In the genomic region with DNA sequence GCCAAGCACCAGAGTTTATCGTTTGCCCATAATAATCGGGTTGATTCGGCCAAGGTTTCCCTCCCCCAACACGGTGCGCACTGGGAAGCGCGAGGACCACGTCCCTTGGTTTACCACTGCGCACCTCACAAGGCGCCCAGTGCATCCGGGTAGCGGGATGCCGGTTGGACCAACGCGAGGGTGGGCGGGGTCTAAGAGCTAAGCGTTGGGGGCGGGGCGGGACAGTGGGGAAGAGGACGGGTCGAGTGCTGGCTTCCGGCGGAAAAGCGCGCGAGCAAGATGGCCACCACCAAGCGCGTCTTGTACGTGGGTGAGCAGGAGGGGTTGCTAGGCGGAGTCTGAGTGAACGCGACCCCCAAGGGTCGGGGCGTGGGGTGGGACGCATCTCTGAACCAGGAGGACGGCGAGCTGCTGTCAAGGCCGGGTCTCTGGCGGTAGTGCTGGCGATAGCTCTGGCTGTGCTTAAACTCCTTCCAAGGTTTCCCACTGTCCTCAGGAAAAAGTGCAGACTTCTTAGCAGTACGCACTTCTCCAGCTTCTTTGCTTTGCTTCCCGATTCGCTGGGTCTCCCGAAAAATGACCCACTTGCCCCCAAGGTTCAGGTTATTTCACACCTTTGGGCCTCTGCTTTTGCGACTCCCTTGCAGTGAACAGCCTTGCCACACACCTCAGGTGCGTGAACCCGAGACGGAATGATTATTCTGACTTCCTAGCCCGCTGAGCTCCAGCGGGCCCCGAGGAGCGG, we compare ENCODE assay signal across 1 cellular context.
TF ChIP-seq lines count a peak whose summit lies in the region.

A gene (plus strand): TSS at position 261 of the 745 bp plus-strand sequence. CDS start 19 bp downstream, at position 280.

TF ChIP-seq in HEK293, 187 proteins besides CTCF, POLR2A, EP300 and RAD21 (continued from another document and continues in another):
- TF ChIP-seq, protein P1, sequence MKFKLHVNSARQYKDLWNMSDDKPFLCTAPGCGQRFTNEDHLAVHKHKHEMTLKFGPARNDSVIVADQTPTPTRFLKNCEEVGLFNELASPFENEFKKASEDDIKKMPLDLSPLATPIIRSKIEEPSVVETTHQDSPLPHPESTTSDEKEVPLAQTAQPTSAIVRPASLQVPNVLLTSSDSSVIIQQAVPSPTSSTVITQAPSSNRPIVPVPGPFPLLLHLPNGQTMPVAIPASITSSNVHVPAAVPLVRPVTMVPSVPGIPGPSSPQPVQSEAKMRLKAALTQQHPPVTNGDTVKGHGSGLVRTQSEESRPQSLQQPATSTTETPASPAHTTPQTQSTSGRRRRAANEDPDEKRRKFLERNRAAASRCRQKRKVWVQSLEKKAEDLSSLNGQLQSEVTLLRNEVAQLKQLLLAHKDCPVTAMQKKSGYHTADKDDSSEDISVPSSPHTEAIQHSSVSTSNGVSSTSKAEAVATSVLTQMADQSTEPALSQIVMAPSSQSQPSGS (tag by site-specific recombination; IDR thresholded peaks at IDR 0.05; ENCODE audit: low read depth): no peak
- TF ChIP-seq ZNF501 (tag by site-specific recombination; IDR thresholded peaks at IDR 0.05): peak; percentile 75
- TF ChIP-seq ZNF664 (tag by site-specific recombination; IDR thresholded peaks at IDR 0.05): no peak
- no peak for TF ChIP-seq ZBTB21 (tag by site-specific recombination; IDR thresholded peaks at IDR 0.05)
- TF ChIP-seq ZNF350 (tag by site-specific recombination; IDR thresholded peaks at IDR 0.05): no peak
- no peak for TF ChIP-seq TRIM28 (IDR thresholded peaks at IDR 0.05; ENCODE audit: borderline replicate concordance, low read length)
- no peak for TF ChIP-seq ZNF155 (tag by site-specific recombination; IDR thresholded peaks at IDR 0.05)
- no peak for TF ChIP-seq ZNF837 (tag by site-specific recombination; IDR thresholded peaks at IDR 0.05)
- TF ChIP-seq ZNF114 (tag by site-specific recombination; IDR thresholded peaks at IDR 0.05): no peak
- TF ChIP-seq, protein P2, sequence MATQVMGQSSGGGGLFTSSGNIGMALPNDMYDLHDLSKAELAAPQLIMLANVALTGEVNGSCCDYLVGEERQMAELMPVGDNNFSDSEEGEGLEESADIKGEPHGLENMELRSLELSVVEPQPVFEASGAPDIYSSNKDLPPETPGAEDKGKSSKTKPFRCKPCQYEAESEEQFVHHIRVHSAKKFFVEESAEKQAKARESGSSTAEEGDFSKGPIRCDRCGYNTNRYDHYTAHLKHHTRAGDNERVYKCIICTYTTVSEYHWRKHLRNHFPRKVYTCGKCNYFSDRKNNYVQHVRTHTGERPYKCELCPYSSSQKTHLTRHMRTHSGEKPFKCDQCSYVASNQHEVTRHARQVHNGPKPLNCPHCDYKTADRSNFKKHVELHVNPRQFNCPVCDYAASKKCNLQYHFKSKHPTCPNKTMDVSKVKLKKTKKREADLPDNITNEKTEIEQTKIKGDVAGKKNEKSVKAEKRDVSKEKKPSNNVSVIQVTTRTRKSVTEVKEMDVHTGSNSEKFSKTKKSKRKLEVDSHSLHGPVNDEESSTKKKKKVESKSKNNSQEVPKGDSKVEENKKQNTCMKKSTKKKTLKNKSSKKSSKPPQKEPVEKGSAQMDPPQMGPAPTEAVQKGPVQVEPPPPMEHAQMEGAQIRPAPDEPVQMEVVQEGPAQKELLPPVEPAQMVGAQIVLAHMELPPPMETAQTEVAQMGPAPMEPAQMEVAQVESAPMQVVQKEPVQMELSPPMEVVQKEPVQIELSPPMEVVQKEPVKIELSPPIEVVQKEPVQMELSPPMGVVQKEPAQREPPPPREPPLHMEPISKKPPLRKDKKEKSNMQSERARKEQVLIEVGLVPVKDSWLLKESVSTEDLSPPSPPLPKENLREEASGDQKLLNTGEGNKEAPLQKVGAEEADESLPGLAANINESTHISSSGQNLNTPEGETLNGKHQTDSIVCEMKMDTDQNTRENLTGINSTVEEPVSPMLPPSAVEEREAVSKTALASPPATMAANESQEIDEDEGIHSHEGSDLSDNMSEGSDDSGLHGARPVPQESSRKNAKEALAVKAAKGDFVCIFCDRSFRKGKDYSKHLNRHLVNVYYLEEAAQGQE (tag by site-specific recombination; IDR thresholded peaks at IDR 0.05): no peak; the same call in 1 of the 2 replicates
- no peak for TF ChIP-seq ZBTB17 (tag by site-specific recombination; IDR thresholded peaks at IDR 0.05)
- TF ChIP-seq BCL11A (tag by site-specific recombination; IDR thresholded peaks at IDR 0.05; ENCODE audit: low read depth): no peak
- TF ChIP-seq, protein P3, sequence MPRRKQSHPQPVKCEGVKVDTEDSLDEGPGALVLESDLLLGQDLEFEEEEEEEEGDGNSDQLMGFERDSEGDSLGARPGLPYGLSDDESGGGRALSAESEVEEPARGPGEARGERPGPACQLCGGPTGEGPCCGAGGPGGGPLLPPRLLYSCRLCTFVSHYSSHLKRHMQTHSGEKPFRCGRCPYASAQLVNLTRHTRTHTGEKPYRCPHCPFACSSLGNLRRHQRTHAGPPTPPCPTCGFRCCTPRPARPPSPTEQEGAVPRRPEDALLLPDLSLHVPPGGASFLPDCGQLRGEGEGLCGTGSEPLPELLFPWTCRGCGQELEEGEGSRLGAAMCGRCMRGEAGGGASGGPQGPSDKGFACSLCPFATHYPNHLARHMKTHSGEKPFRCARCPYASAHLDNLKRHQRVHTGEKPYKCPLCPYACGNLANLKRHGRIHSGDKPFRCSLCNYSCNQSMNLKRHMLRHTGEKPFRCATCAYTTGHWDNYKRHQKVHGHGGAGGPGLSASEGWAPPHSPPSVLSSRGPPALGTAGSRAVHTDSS (tag by site-specific recombination; IDR thresholded peaks at IDR 0.05): no peak
- no peak for TF ChIP-seq ZNF354C (tag by site-specific recombination; IDR thresholded peaks at IDR 0.05; ENCODE audit: borderline replicate concordance, low read depth)
- TF ChIP-seq RBAK (tag by site-specific recombination; IDR thresholded peaks at IDR 0.05): no peak
- TF ChIP-seq, protein P4, sequence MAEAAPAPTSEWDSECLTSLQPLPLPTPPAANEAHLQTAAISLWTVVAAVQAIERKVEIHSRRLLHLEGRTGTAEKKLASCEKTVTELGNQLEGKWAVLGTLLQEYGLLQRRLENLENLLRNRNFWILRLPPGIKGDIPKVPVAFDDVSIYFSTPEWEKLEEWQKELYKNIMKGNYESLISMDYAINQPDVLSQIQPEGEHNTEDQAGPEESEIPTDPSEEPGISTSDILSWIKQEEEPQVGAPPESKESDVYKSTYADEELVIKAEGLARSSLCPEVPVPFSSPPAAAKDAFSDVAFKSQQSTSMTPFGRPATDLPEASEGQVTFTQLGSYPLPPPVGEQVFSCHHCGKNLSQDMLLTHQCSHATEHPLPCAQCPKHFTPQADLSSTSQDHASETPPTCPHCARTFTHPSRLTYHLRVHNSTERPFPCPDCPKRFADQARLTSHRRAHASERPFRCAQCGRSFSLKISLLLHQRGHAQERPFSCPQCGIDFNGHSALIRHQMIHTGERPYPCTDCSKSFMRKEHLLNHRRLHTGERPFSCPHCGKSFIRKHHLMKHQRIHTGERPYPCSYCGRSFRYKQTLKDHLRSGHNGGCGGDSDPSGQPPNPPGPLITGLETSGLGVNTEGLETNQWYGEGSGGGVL (tag by site-specific recombination; IDR thresholded peaks at IDR 0.05): no peak
- TF ChIP-seq ZBTB20 (tag by site-specific recombination; IDR thresholded peaks at IDR 0.05): no peak
- TF ChIP-seq ZNF112 (tag by site-specific recombination; IDR thresholded peaks at IDR 0.05): no peak
- no peak for TF ChIP-seq ZNF785 (tag by site-specific recombination; IDR thresholded peaks at IDR 0.05)
- no peak for TF ChIP-seq ZNF121 (tag by site-specific recombination; IDR thresholded peaks at IDR 0.05)
- TF ChIP-seq ZNF776 (tag by site-specific recombination; IDR thresholded peaks at IDR 0.05; ENCODE audit: borderline replicate concordance): no peak
- no peak for TF ChIP-seq ZNF558 (tag by site-specific recombination; IDR thresholded peaks at IDR 0.05)
- TF ChIP-seq, protein P5, sequence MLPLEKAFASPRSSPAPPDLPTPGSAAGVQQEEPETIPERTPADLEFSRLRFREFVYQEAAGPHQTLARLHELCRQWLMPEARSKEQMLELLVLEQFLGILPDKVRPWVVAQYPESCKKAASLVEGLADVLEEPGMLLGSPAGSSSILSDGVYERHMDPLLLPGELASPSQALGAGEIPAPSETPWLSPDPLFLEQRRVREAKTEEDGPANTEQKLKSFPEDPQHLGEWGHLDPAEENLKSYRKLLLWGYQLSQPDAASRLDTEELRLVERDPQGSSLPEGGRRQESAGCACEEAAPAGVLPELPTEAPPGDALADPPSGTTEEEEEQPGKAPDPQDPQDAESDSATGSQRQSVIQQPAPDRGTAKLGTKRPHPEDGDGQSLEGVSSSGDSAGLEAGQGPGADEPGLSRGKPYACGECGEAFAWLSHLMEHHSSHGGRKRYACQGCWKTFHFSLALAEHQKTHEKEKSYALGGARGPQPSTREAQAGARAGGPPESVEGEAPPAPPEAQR (tag by site-specific recombination; IDR thresholded peaks at IDR 0.05): no peak
- TF ChIP-seq, protein P6, sequence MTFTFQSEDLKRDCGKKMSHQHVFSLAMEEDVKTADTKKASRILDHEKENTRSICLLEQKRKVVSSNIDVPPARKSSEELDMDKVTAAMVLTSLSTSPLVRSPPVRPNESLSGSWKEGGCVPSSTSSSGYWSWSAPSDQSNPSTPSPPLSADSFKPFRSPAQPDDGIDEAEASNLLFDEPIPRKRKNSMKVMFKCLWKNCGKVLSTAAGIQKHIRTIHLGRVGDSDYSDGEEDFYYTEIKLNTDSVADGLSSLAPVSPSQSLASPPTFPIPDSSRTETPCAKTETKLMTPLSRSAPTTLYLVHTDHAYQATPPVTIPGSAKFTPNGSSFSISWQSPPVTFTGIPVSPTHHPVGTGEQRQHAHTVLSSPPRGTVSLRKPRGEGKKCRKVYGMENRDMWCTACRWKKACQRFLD (tag by site-specific recombination; IDR thresholded peaks at IDR 0.05): no peak
- no peak for TF ChIP-seq ZNF747 (tag by site-specific recombination; IDR thresholded peaks at IDR 0.05)
- TF ChIP-seq, protein P7, sequence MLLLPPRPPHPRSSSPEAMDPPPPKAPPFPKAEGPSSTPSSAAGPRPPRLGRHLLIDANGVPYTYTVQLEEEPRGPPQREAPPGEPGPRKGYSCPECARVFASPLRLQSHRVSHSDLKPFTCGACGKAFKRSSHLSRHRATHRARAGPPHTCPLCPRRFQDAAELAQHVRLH (tag by site-specific recombination; IDR thresholded peaks at IDR 0.05): peak; percentile 34; the same call in 1 of the 2 replicates
- no peak for TF ChIP-seq ZEB2 (tag by site-specific recombination; IDR thresholded peaks at IDR 0.05)
- no peak for TF ChIP-seq ZNF610 (tag by site-specific recombination; IDR thresholded peaks at IDR 0.05; ENCODE audit: borderline replicate concordance)
- TF ChIP-seq ZNF48 (tag by site-specific recombination; IDR thresholded peaks at IDR 0.05): no peak
- TF ChIP-seq ZFP37 (tag by site-specific recombination; IDR thresholded peaks at IDR 0.05): no peak
- TF ChIP-seq, protein P8, sequence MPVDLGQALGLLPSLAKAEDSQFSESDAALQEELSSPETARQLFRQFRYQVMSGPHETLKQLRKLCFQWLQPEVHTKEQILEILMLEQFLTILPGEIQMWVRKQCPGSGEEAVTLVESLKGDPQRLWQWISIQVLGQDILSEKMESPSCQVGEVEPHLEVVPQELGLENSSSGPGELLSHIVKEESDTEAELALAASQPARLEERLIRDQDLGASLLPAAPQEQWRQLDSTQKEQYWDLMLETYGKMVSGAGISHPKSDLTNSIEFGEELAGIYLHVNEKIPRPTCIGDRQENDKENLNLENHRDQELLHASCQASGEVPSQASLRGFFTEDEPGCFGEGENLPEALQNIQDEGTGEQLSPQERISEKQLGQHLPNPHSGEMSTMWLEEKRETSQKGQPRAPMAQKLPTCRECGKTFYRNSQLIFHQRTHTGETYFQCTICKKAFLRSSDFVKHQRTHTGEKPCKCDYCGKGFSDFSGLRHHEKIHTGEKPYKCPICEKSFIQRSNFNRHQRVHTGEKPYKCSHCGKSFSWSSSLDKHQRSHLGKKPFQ (tag by site-specific recombination; IDR thresholded peaks at IDR 0.05): no peak
- TF ChIP-seq, protein P9, sequence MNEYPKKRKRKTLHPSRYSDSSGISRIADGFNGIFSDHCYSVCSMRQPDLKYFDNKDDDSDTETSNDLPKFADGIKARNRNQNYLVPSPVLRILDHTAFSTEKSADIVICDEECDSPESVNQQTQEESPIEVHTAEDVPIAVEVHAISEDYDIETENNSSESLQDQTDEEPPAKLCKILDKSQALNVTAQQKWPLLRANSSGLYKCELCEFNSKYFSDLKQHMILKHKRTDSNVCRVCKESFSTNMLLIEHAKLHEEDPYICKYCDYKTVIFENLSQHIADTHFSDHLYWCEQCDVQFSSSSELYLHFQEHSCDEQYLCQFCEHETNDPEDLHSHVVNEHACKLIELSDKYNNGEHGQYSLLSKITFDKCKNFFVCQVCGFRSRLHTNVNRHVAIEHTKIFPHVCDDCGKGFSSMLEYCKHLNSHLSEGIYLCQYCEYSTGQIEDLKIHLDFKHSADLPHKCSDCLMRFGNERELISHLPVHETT (tag by site-specific recombination; IDR thresholded peaks at IDR 0.05): no peak
- TF ChIP-seq, protein P10, sequence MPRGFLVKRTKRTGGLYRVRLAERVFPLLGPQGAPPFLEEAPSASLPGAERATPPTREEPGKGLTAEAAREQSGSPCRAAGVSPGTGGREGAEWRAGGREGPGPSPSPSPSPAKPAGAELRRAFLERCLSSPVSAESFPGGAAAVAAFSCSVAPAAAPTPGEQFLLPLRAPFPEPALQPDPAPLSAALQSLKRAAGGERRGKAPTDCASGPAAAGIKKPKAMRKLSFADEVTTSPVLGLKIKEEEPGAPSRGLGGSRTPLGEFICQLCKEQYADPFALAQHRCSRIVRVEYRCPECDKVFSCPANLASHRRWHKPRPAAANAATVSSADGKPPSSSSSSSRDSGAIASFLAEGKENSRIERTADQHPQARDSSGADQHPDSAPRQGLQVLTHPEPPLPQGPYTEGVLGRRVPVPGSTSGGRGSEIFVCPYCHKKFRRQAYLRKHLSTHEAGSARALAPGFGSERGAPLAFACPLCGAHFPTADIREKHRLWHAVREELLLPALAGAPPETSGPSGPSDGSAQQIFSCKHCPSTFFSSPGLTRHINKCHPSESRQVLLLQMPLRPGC (tag by site-specific recombination; IDR thresholded peaks at IDR 0.05): no peak
- no peak for TF ChIP-seq ZNF626 (tag by site-specific recombination; IDR thresholded peaks at IDR 0.05)
- 0 out of 2 replicates have a peak, but pooled peaks have one; percentile 54 for TF ChIP-seq ZBTB7A (tag by site-specific recombination; IDR thresholded peaks at IDR 0.05; ENCODE audit: low read depth)
- TF ChIP-seq ZNF548 (tag by site-specific recombination; IDR thresholded peaks at IDR 0.05): no peak
- TF ChIP-seq ZNF629 (tag by site-specific recombination; IDR thresholded peaks at IDR 0.05): 0 out of 2 replicates have a peak, but pooled peaks have one; percentile 29
- TF ChIP-seq ZNF140 (tag by site-specific recombination; IDR thresholded peaks at IDR 0.05): no peak
- TF ChIP-seq ZNF404 (tag by site-specific recombination; IDR thresholded peaks at IDR 0.05): no peak
- no peak for TF ChIP-seq ZSCAN16 (tag by site-specific recombination; IDR thresholded peaks at IDR 0.05)
- TF ChIP-seq ZNF791 (tag by site-specific recombination; IDR thresholded peaks at IDR 0.05): no peak
- no peak for TF ChIP-seq ZNF302 (tag by site-specific recombination; IDR thresholded peaks at IDR 0.05; ENCODE audit: low read depth)
- TF ChIP-seq, protein P11, sequence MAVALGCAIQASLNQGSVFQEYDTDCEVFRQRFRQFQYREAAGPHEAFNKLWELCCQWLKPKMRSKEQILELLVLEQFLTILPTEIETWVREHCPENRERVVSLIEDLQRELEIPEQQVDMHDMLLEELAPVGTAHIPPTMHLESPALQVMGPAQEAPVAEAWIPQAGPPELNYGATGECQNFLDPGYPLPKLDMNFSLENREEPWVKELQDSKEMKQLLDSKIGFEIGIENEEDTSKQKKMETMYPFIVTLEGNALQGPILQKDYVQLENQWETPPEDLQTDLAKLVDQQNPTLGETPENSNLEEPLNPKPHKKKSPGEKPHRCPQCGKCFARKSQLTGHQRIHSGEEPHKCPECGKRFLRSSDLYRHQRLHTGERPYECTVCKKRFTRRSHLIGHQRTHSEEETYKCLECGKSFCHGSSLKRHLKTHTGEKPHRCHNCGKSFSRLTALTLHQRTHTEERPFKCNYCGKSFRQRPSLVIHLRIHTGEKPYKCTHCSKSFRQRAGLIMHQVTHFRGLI (tag by site-specific recombination; IDR thresholded peaks at IDR 0.05): no peak
